1 cellular context compared by ENCODE assay signal in the genomic region with DNA sequence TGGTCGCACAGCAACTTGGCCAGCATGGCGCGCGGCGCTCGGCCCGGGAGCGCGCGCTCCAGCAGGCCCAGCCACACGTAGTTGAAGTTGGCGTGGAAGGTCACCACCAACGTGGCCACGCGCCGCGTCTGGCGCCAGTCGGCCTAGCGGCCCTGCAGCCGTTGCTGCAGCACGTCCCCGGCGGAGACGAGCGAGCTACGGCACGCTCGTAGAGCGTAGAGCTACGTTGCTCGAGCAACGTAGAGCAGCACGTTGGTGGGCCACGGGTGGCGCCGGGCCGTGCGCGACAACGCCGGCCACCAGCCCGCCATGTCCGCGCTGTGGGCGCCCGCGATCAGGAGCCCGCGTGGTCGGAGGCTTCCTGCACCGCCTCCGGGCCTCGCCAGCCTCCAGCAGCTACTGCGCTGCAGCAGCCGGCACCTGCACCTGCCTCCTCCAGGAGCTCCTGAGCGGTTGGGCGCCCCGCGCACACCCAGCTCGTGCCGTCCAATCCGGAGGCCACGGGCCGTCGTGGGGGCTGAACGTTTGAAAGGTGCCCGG.
TF ChIP-seq lines count a peak whose summit lies in the region.

No MANE protein-coding gene starts in this region.

TF ChIP-seq in SK-N-SH, 30 proteins besides CTCF, POLR2A, EP300 and RAD21 (continued from another document):
- TF ChIP-seq, protein P1, sequence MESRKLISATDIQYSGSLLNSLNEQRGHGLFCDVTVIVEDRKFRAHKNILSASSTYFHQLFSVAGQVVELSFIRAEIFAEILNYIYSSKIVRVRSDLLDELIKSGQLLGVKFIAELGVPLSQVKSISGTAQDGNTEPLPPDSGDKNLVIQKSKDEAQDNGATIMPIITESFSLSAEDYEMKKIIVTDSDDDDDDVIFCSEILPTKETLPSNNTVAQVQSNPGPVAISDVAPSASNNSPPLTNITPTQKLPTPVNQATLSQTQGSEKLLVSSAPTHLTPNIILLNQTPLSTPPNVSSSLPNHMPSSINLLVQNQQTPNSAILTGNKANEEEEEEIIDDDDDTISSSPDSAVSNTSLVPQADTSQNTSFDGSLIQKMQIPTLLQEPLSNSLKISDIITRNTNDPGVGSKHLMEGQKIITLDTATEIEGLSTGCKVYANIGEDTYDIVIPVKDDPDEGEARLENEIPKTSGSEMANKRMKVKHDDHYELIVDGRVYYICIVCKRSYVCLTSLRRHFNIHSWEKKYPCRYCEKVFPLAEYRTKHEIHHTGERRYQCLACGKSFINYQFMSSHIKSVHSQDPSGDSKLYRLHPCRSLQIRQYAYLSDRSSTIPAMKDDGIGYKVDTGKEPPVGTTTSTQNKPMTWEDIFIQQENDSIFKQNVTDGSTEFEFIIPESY (IDR thresholded peaks at IDR 0.05; ENCODE audit: borderline replicate concordance, low read depth) = no peak
- TF ChIP-seq JUND (IDR thresholded peaks at IDR 0.05) (no peak), TCF12 (IDR thresholded peaks at IDR 0.05) (no peak), RXRA (IDR thresholded peaks at IDR 0.05; ENCODE audit: borderline replicate concordance, low read depth) (no peak), FOSL2 (IDR thresholded peaks at IDR 0.05; ENCODE audit: borderline replicate concordance, low read depth) (no peak), TAF1 (IDR thresholded peaks at IDR 0.05; ENCODE audit: borderline replicate concordance, low read depth, low read length) (no peak), GABPA (IDR thresholded peaks at IDR 0.05; ENCODE audit: low read depth) (no peak), YY1 (IDR thresholded peaks at IDR 0.05; ENCODE audit: low read depth) (no peak), POLR2AphosphoS5 (IDR thresholded peaks at IDR 0.05; ENCODE audit: low read depth, low read length) (no peak), RCOR1 (IDR thresholded peaks at IDR 0.05; ENCODE audit: low read length) (no peak), GATA2 (CRISPR knock-in tag; IDR thresholded peaks at IDR 0.05) (no peak), EZH2phosphoT487 (IDR thresholded peaks at IDR 0.05; ENCODE audit: borderline replicate concordance, low read depth) (no peak), SMC3 (IDR thresholded peaks at IDR 0.05; ENCODE audit: low read depth, low read length) (no peak), CHD2 (IDR thresholded peaks at IDR 0.05; ENCODE audit: low read length, partially characterized antibody) (no peak), NFIC (IDR thresholded peaks at IDR 0.05; ENCODE audit: borderline replicate concordance) (no peak)
- TF ChIP-seq, protein P2, sequence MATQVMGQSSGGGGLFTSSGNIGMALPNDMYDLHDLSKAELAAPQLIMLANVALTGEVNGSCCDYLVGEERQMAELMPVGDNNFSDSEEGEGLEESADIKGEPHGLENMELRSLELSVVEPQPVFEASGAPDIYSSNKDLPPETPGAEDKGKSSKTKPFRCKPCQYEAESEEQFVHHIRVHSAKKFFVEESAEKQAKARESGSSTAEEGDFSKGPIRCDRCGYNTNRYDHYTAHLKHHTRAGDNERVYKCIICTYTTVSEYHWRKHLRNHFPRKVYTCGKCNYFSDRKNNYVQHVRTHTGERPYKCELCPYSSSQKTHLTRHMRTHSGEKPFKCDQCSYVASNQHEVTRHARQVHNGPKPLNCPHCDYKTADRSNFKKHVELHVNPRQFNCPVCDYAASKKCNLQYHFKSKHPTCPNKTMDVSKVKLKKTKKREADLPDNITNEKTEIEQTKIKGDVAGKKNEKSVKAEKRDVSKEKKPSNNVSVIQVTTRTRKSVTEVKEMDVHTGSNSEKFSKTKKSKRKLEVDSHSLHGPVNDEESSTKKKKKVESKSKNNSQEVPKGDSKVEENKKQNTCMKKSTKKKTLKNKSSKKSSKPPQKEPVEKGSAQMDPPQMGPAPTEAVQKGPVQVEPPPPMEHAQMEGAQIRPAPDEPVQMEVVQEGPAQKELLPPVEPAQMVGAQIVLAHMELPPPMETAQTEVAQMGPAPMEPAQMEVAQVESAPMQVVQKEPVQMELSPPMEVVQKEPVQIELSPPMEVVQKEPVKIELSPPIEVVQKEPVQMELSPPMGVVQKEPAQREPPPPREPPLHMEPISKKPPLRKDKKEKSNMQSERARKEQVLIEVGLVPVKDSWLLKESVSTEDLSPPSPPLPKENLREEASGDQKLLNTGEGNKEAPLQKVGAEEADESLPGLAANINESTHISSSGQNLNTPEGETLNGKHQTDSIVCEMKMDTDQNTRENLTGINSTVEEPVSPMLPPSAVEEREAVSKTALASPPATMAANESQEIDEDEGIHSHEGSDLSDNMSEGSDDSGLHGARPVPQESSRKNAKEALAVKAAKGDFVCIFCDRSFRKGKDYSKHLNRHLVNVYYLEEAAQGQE (IDR thresholded peaks at IDR 0.05; ENCODE audit: low read depth, low read length) = no peak
- TF ChIP-seq, protein P3, sequence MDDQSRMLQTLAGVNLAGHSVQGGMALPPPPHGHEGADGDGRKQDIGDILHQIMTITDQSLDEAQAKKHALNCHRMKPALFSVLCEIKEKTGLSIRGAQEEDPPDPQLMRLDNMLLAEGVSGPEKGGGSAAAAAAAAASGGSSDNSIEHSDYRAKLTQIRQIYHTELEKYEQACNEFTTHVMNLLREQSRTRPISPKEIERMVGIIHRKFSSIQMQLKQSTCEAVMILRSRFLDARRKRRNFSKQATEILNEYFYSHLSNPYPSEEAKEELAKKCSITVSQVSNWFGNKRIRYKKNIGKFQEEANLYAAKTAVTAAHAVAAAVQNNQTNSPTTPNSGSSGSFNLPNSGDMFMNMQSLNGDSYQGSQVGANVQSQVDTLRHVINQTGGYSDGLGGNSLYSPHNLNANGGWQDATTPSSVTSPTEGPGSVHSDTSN (IDR thresholded peaks at IDR 0.05) = no peak
- TF ChIP-seq, protein P4, sequence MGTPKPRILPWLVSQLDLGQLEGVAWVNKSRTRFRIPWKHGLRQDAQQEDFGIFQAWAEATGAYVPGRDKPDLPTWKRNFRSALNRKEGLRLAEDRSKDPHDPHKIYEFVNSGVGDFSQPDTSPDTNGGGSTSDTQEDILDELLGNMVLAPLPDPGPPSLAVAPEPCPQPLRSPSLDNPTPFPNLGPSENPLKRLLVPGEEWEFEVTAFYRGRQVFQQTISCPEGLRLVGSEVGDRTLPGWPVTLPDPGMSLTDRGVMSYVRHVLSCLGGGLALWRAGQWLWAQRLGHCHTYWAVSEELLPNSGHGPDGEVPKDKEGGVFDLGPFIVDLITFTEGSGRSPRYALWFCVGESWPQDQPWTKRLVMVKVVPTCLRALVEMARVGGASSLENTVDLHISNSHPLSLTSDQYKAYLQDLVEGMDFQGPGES (IDR thresholded peaks at IDR 0.05; ENCODE audit: low read depth, low read length) = no peak
